Comparison of ENCODE assay signal across 29 cellular contexts in the genomic region with DNA sequence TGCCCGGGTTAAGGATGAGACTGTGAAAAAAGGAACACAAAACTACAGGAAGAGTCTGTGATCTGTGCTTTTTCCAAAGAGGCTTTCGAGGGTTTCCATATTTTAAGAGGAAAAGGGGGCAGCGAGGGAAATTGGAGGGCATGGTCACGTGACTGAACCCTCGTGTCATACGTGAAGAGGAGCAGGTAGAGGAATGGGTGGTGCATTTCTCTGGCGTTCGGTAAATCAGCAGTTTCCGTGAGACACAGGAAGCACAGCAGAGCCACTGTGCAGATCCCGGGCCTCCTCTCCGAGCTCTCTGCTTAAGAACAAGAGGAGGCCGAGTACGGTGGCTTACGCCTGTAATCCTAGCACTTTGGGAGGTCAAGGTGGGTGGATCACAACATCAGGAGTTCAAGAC.
"Had no signal": no experiment of that assay in that cellular context is flagged by ENCODE, and none has a peak within 500 bp of the region (broad histone marks: within the 10 kb centered on the region; RNA-seq: fewer than 3 reads in every experiment).

No MANE protein-coding gene starts in this region.

- H3K4me3 Mint-ChIP-seq: activated CD4-positive, alpha-beta T cell treated with anti-CD3 and anti-CD28 coated beads, Interleukin-2, amount 10 ng/mL, durations not matched to agents 24 days and 14 days; activated CD8-positive, alpha-beta T cell treated with anti-CD3 and anti-CD28 coated beads for 36 hours; activated naive CD4-positive, alpha-beta T cell treated with anti-CD3 and anti-CD28 coated beads for 36 hours; activated naive CD8-positive, alpha-beta T cell treated with anti-CD3 and anti-CD28 coated beads for 36 hours; activated T-helper 1 cell treated with anti-CD3 and anti-CD28 coated beads, Interleukin-12 subunit alpha, Interleukin-12 subunit beta, Interleukin-2, Interleukin-4 antibody, amounts not matched to agents 30 ng/mL and 10 ng/mL and 1 ng/mL, durations not matched to agents 14 hours and 24 hours and 36 hours; immature natural killer cell; mesothelial cell of epicardium; stimulated activated memory B cell treated with anti-CD40 and anti-IgM and Interleukin-4, amounts not matched to agents 10 μg/mL and 1 μg/mL and 100 μg/mL, for 72 hours; stimulated activated naive CD8-positive, alpha-beta T cell treated with anti-CD3 and anti-CD28 coated beads, Interleukin-15, amount 100 ng/mL, for 72 hours had no signal

- H3K27me3 Mint-ChIP-seq: activated CD4-positive, alpha-beta T cell treated with anti-CD3 and anti-CD28 coated beads, Interleukin-2, amount 10 ng/mL, durations not matched to agents 24 days and 14 days; activated naive CD8-positive, alpha-beta T cell treated with anti-CD3 and anti-CD28 coated beads for 36 hours; stimulated activated naive CD8-positive, alpha-beta T cell treated with anti-CD3 and anti-CD28 coated beads, Interleukin-15, amount 100 ng/mL, for 72 hours had no signal

- ATAC-seq: activated CD8-positive, alpha-beta T cell treated with anti-CD3 and anti-CD28 coated beads for 36 hours; body of pancreas; foreskin keratinocyte; heart left ventricle; left colon; stimulated activated memory B cell treated with anti-CD40 and anti-IgM and Interleukin-4, amounts not matched to agents 10 μg/mL and 1 μg/mL and 100 μg/mL, for 72 hours; stimulated activated naive CD8-positive, alpha-beta T cell treated with anti-CD3 and anti-CD28 coated beads, Interleukin-15, amount 100 ng/mL, for 72 hours had no signal

- H3K4me1 ChIP-seq: adrenal gland, body of pancreas, esophagus muscularis mucosa, foreskin keratinocyte, heart left ventricle, right atrium auricular region, suprapubic skin, tibial nerve had no signal

- H3K4me3 ChIP-seq: adrenal gland, body of pancreas, cardiac muscle cell, esophagus muscularis mucosa, heart left ventricle, right atrium auricular region, suprapubic skin, tibial nerve had no signal

- H3K9me3 ChIP-seq: adrenal gland, body of pancreas, esophagus muscularis mucosa, heart left ventricle, right atrium auricular region, suprapubic skin, tibial nerve had no signal

- H3K27ac ChIP-seq: adrenal gland, body of pancreas, cardiac muscle cell, esophagus muscularis mucosa, foreskin keratinocyte, heart left ventricle, right atrium auricular region, suprapubic skin, tibial nerve had no signal

- H3K4me1 Mint-ChIP-seq: activated CD4-positive, alpha-beta T cell treated with anti-CD3 and anti-CD28 coated beads, Interleukin-2, amount 10 ng/mL, durations not matched to agents 24 days and 14 days; activated naive CD8-positive, alpha-beta T cell treated with anti-CD3 and anti-CD28 coated beads for 36 hours; immature natural killer cell; mesothelial cell of epicardium; naive B cell; stimulated activated memory B cell treated with anti-CD40 and anti-IgM and Interleukin-4, amounts not matched to agents 10 μg/mL and 1 μg/mL and 100 μg/mL, for 72 hours; stimulated activated naive CD8-positive, alpha-beta T cell treated with anti-CD3 and anti-CD28 coated beads, Interleukin-15, amount 100 ng/mL, for 72 hours had no signal

- H3K36me3 ChIP-seq: adrenal gland, cardiac muscle cell, esophagus muscularis mucosa, heart left ventricle, right atrium auricular region, suprapubic skin, tibial nerve had no signal

- H3K36me3 Mint-ChIP-seq: activated naive CD8-positive, alpha-beta T cell treated with anti-CD3 and anti-CD28 coated beads for 36 hours; immature natural killer cell; mesothelial cell of epicardium; naive B cell; stimulated activated memory B cell treated with anti-CD40 and anti-IgM and Interleukin-4, amounts not matched to agents 10 μg/mL and 1 μg/mL and 100 μg/mL, for 72 hours had no signal

- H3K27ac Mint-ChIP-seq: activated CD4-positive, alpha-beta T cell treated with anti-CD3 and anti-CD28 coated beads, Interleukin-2, amount 10 ng/mL, durations not matched to agents 24 days and 14 days; activated CD8-positive, alpha-beta T cell treated with anti-CD3 and anti-CD28 coated beads for 36 hours; activated naive CD4-positive, alpha-beta T cell treated with anti-CD3 and anti-CD28 coated beads for 36 hours; activated naive CD8-positive, alpha-beta T cell treated with anti-CD3 and anti-CD28 coated beads for 36 hours; activated T-helper 1 cell treated with anti-CD3 and anti-CD28 coated beads, Interleukin-12 subunit alpha, Interleukin-12 subunit beta, Interleukin-2, Interleukin-4 antibody, amounts not matched to agents 30 ng/mL and 10 ng/mL and 1 ng/mL, durations not matched to agents 14 hours and 24 hours and 36 hours; immature natural killer cell; mesothelial cell of epicardium; stimulated activated memory B cell treated with anti-CD40 and anti-IgM and Interleukin-4, amounts not matched to agents 10 μg/mL and 1 μg/mL and 100 μg/mL, for 72 hours; stimulated activated naive CD8-positive, alpha-beta T cell treated with anti-CD3 and anti-CD28 coated beads, Interleukin-15, amount 100 ng/mL, for 72 hours had no signal

- H3K27me3 ChIP-seq: adrenal gland, body of pancreas, cardiac muscle cell, esophagus muscularis mucosa, foreskin keratinocyte, right atrium auricular region had no signal

- FAIRE-seq: kidney had no signal

- DNase-seq: activated CD4-positive, alpha-beta T cell treated with anti-CD3 and anti-CD28 coated beads, Interleukin-2, amount 10 ng/mL, durations not matched to agents 24 days and 14 days; activated CD8-positive, alpha-beta T cell treated with anti-CD3 and anti-CD28 coated beads for 36 hours; activated effector memory CD4-positive, alpha-beta T cell treated with anti-CD3 and anti-CD28 coated beads, Interleukin-2, amount 50 U/mL, for 16 hours; activated naive CD4-positive, alpha-beta T cell treated with anti-CD3 and anti-CD28 coated beads for 36 hours; activated naive CD8-positive, alpha-beta T cell treated with anti-CD3 and anti-CD28 coated beads for 36 hours; activated T-cell treated with anti-CD3 and anti-CD28 coated beads, Interleukin-2, amount 50 U/mL, for 1 hour; foreskin keratinocyte; hypothalamus; immature natural killer cell; left colon; mammary epithelial cell; naive B cell; occipital lobe; stimulated activated CD4-positive, alpha-beta T cell treated with anti-CD3 and anti-CD28 coated beads, Interleukin-4, amount 100 ng/mL, for 24 hours; stimulated activated CD8-positive, alpha-beta memory T cell treated with anti-CD3 and anti-CD28 coated beads, Interleukin-4, amount 100 ng/mL, for 48 hours; stimulated activated naive CD8-positive, alpha-beta T cell treated with anti-CD3 and anti-CD28 coated beads, Interleukin-15, amount 100 ng/mL, for 72 hours; T-helper 2 cell had no signal

- H3K9me3 Mint-ChIP-seq: activated CD4-positive, alpha-beta T cell treated with anti-CD3 and anti-CD28 coated beads, Interleukin-2, amount 10 ng/mL, durations not matched to agents 24 days and 14 days; activated CD8-positive, alpha-beta T cell treated with anti-CD3 and anti-CD28 coated beads for 36 hours; activated naive CD8-positive, alpha-beta T cell treated with anti-CD3 and anti-CD28 coated beads for 36 hours; activated T-helper 1 cell treated with anti-CD3 and anti-CD28 coated beads, Interleukin-12 subunit alpha, Interleukin-12 subunit beta, Interleukin-2, Interleukin-4 antibody, amounts not matched to agents 30 ng/mL and 10 ng/mL and 1 ng/mL, durations not matched to agents 14 hours and 24 hours and 36 hours; immature natural killer cell had no signal
